ENCODE assay signal across 8 cellular contexts in the genomic region with DNA sequence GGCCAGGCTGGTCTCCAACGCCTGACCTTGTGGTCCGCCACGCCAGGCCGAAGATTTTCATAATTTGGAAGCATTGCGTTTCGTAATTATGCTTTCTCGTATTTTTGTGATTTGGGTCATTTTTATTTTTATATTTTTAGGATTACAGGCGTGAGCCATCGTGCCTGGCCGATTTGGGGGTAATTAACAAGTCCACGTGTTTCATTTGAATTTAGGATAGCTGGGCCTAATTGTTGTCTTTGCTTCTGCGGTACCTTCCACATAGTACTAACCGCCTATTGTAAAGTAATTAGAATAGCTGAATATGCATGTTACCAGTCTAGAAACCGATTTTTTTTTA. TPM values are rescaled to one million over a fixed set of nuclear protein-coding genes. Genes with fewer than 3 reads are reported as not detected.
DNase-seq lines count a peak whose midpoint lies in the region; ATAC-seq and TF ChIP-seq lines count a peak whose summit lies in the region.

No MANE protein-coding gene starts in this region.

- 1% methylated on average over 14 of the region's 14 CpGs for WGBS in esophagus squamous epithelium, 2 donors

- in situ Hi-C loops in Panc1 (cut with HindIII; ENCODE audit: low pct_unique_long_range_greater_than_20kb, low sequenced_read_pairs), result no loop called here

- H3K9me3 ChIP-seq in Panc1 (ENCODE audit: control insufficient read depth, insufficient read depth, low read depth, low read length) (no peaks in the 10 kb centered on the region), esophagus squamous epithelium (no peaks in the 10 kb centered on the region)

- H3K27me3 ChIP-seq in GM06990 (replicated peaks; ENCODE audit: control insufficient read depth, insufficient read depth, low read length) (no peaks in the 10 kb centered on the region), Panc1 (ENCODE audit: control insufficient read depth, insufficient read depth, low read length) (no peaks in the 10 kb centered on the region), esophagus squamous epithelium (no peaks in the 10 kb centered on the region), rectal smooth muscle tissue (ENCODE audit: control insufficient read depth, insufficient read depth, low read length) (no peaks in the 10 kb centered on the region)

- DNase-seq in GM06990 (ENCODE audit: extremely low read depth, insufficient read length) (no peak), Panc1 (ENCODE audit: low read depth, low spot score) (no peak), esophagus squamous epithelium (lab: John Stamatoyannopoulos, UW) (no peak), NCI-H510A (lab: John Stamatoyannopoulos, UW) (no peak), SK-N-DZ (ENCODE audit: low spot score) (no peak), kidney glomerular epithelial cell (lab: John Stamatoyannopoulos, UW) (no peak), NCI-H524 (lab: John Stamatoyannopoulos, UW) (no peak)

- BruUV-seq in Panc1 (replicated peaks; lab: Mats Ljungman, UMichigan), result no TSS peak

- H3K4me1 ChIP-seq in Panc1 (ENCODE audit: control insufficient read depth, insufficient read depth, low read length) (peaks cover 25% of the 10 kb centered on the region), esophagus squamous epithelium (peaks cover 13 to 60% (median 41%) of the 10 kb centered on the region in 3 donors), rectal smooth muscle tissue (ENCODE audit: control insufficient read depth, insufficient read depth, low read length) (peaks cover 9% of the 10 kb centered on the region)

- H3K27ac ChIP-seq in Panc1 (ENCODE audit: low read length) (peak overlapping the region; percentile 100), esophagus squamous epithelium (peak overlapping the region; percentile 90 to 93 (median 91)), rectal smooth muscle tissue (ENCODE audit: low read depth, low read length) (peak overlapping the region; percentile 67)

- TF ChIP-seq CTCF in GM06990 (IDR thresholded peaks at IDR 0.05; ENCODE audit: insufficient read depth, low read length, poor library complexity, severe bottlenecking) (no peak), Panc1 (IDR thresholded peaks at IDR 0.05) (no peak), esophagus squamous epithelium (IDR thresholded peaks at IDR 0.05) (no peak)

- TF ChIP-seq POLR2A in esophagus squamous epithelium (IDR thresholded peaks at IDR 0.05), result no peak

- CTCF ChIA-PET in Panc1 (lab: Charles Lee), result no interaction called here

- POLR2A ChIA-PET in Panc1 (lab: Charles Lee), result interaction anchor here (0.6 kb wide), 1 partner anchor 814 kb away, joined by 7 read pairs; no protein-coding TSS in a partner anchor

- no peak for ATAC-seq in Panc1

- H3K36me3 ChIP-seq in GM06990 (ENCODE audit: control insufficient read depth, insufficient read depth, low read length) (peaks cover 24% of the 10 kb centered on the region), Panc1 (ENCODE audit: control insufficient read depth, insufficient read depth, low read length) (peaks cover 36% of the 10 kb centered on the region), esophagus squamous epithelium (peaks cover 17 to 44% (median 29%) of the 10 kb centered on the region in 3 donors), rectal smooth muscle tissue (ENCODE audit: control insufficient read depth, insufficient read depth, low read length) (peaks cover 23% of the 10 kb centered on the region)

- intact Hi-C loops in Panc1 (cut with micrococcal nuclease; ENCODE audit: unreplicated experiment), result no loop called here
- intact Hi-C loops in esophagus squamous epithelium (cut with DNase I), result no loop called here

- peak overlapping the region; percentile 93 for H3K4me3 ChIP-seq in GM06990 (replicated peaks; ENCODE audit: low read depth, low read length)
- peak overlapping the region; percentile 81 to 96 for H3K4me3 ChIP-seq in Panc1 (ENCODE audit: low read depth in 2 of 2, low read length in 2 of 2)
- peak overlapping the region; percentile 70 to 80 (median 76) for H3K4me3 ChIP-seq in esophagus squamous epithelium
- peak overlapping the region; percentile 95 for H3K4me3 ChIP-seq in rectal smooth muscle tissue (ENCODE audit: low read length)

- H3K9ac ChIP-seq in rectal smooth muscle tissue (ENCODE audit: low read length), result peak overlapping the region; percentile 81

RNA-seq across cellular contexts. Expression of gene RCC1, which starts 1.0 kb away (rescaled TPM):
- 61.2 TPM for total RNA-seq in Panc1 (2021; ENCODE audit: unreplicated experiment)
- 57.8 TPM for polyA plus RNA-seq in Panc1 (2012; ENCODE audit: insufficient read length)
- total RNA-seq in esophagus squamous epithelium, result 10 to 100 TPM; 25.6 to 46.6 (median 35.8) TPM
- 60.9 and 66.4 TPM in 2 replicates for polyA plus RNA-seq in SK-N-DZ (2014; cell fraction: cytosol; rRNA removed)
- 32.0 and 46.1 TPM in 2 replicates for polyA plus RNA-seq in SK-N-DZ (2014; cell fraction: nucleus; rRNA removed)

RNA-seq across cellular contexts. Expression of gene TRNAU1AP, which starts 46.0 kb away (rescaled TPM):
- total RNA-seq in Panc1 (2021; ENCODE audit: unreplicated experiment) (39.1 TPM), esophagus squamous epithelium (10 to 100 TPM; 12.4 to 21.4 (median 16.4) TPM)
- 21.7 TPM for polyA plus RNA-seq in Panc1 (2012; ENCODE audit: insufficient read length)
- 22.1 and 27.9 TPM in 2 replicates for polyA plus RNA-seq in SK-N-DZ (2014; cell fraction: cytosol; rRNA removed)
- 22.1 and 34.6 TPM in 2 replicates for polyA plus RNA-seq in SK-N-DZ (2014; cell fraction: nucleus; rRNA removed)
